In the genomic region with DNA sequence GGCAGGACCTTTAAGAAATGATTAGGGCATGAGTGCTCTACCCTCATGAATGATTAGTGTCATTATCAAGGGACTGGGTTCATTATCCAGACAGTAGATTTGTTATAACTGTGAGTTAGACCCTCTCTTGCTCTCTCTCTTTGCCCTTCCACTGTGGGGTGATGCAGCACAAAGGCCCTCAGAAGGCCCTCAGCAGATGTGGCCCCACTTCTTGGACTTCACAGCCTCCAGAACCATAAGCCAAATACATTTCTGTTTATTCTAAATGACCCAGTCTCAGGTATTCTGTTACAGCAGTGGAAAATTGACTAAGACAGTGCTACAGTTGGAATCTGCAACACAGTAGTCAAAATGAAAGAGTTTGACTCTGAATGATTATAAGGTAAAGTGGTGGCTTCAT, we compare ENCODE assay signal across 37 cellular contexts. TPM values are rescaled to one million over a fixed set of nuclear protein-coding genes. Genes with fewer than 3 reads are reported as not detected.
DNase-seq lines count a peak whose midpoint lies in the region; ATAC-seq, FAIRE-seq and TF ChIP-seq lines count a peak whose summit lies in the region.
"Had no signal": no experiment of that assay in that cellular context is flagged by ENCODE, and none has a peak within 500 bp of the region (broad histone marks: within the 10 kb centered on the region; RNA-seq: fewer than 3 reads in every experiment).

No MANE protein-coding gene starts in this region.

- H3K4me1 ChIP-seq in HepG2 (ENCODE audit: insufficient read depth, low read length) (peaks cover 20% of the 10 kb centered on the region), right lobe of liver (no peaks in the 10 kb centered on the region), HCT116 (ENCODE audit: control insufficient read depth in 1 of 2, insufficient read depth in 2 of 2, low read length in 2 of 2) (no peaks in the 10 kb centered on the region), HEK293 (ENCODE audit: control insufficient read depth, insufficient read depth, low read length) (no peaks in the 10 kb centered on the region), endodermal cell (ENCODE audit: control insufficient read depth, insufficient read depth, low read length) (peaks cover 3% of the 10 kb centered on the region)
- H3K4me1 ChIP-seq: A549, BE2C, BLaER1, Caco-2 had no signal

- H3K9me2 ChIP-seq in HCT116 (ENCODE audit: insufficient read depth): no peaks in the 10 kb centered on the region

- TF ChIP-seq RAD21 in HepG2 (CRISPR knock-in tag; IDR thresholded peaks at IDR 0.05) (no peak), HCT116 (IDR thresholded peaks at IDR 0.05; ENCODE audit: low read depth) (no peak)

- POLR2A ChIA-PET in HepG2 (lab: Yijun Ruan, JAX): no interaction called here
- POLR2A ChIA-PET in HCT116 (lab: Charles Lee): no interaction called here
- POLR2A ChIA-PET in HEK293 (lab: Yijun Ruan, JAX): no interaction called here

- TF ChIP-seq EP300 in HepG2 (IDR thresholded peaks at IDR 0.05; ENCODE audit: low read depth in 2 of 2, low read length in 2 of 2) (no peak), HepG2 (CRISPR knock-in tag; IDR thresholded peaks at IDR 0.05; ENCODE audit: borderline replicate concordance) (no peak)

- H3K9ac ChIP-seq in HepG2 (ENCODE audit: insufficient read depth, low read depth, low read length) (no peak overlapping the region), HCT116 (ENCODE audit: low read length) (no peak overlapping the region), endodermal cell (ENCODE audit: extremely low read depth, low read length, poor library complexity, severe bottlenecking) (no peak overlapping the region)
- H3K9ac ChIP-seq: BLaER1; BLaER1 treated with 17β-estradiol and CSF1 and Interleukin-3, amounts not matched to agents 10 nM and 100 nM had no signal

- H3K36me3 ChIP-seq in HepG2 (replicated peaks in 1 of 2; ENCODE audit: control insufficient read depth in 1 of 2, insufficient read depth in 2 of 2, low read length in 2 of 2): no peaks in the 10 kb centered on the region
- no peaks in the 10 kb centered on the region for H3K36me3 ChIP-seq in right lobe of liver
- no peaks in the 10 kb centered on the region for H3K36me3 ChIP-seq in HCT116 (ENCODE audit: control insufficient read depth in 1 of 2, insufficient read depth in 2 of 2, low read length in 2 of 2)
- no peaks in the 10 kb centered on the region for H3K36me3 ChIP-seq in HEK293 (ENCODE audit: control insufficient read depth in 2 of 2, insufficient read depth in 1 of 2, low read length in 2 of 2)
- no peaks in the 10 kb centered on the region for H3K36me3 ChIP-seq in endodermal cell (ENCODE audit: control insufficient read depth, insufficient read depth, low read length)
- H3K36me3 ChIP-seq: BE2C; BLaER1; BLaER1 treated with 17β-estradiol and CSF1 and Interleukin-3, amounts not matched to agents 10 nM and 100 nM had no signal

- RAD21 ChIA-PET in HCT116 (lab: Charles Lee; ENCODE audit: low non-redundant PET in 1 of 2, low total read pairs in 2 of 2, uncharacterized antibody in 2 of 2, unreplicated experiment in 2 of 2): no interaction called here

- H3K79me2 ChIP-seq in HepG2 (ENCODE audit: insufficient read depth, low read length): no peaks in the 10 kb centered on the region
- no peaks in the 10 kb centered on the region for H3K79me2 ChIP-seq in HCT116 (ENCODE audit: insufficient read depth, low read length)

- H3K27ac Mint-ChIP-seq in endodermal cell (no peak overlapping the region), endothelial cell (ENCODE audit: unreplicated experiment) (no peak overlapping the region)
- H3K27ac Mint-ChIP-seq: B cell; CD14-positive monocyte; CD4-positive, alpha-beta memory T cell; CD4-positive, alpha-beta T cell; CD4-positive, CD25-positive, alpha-beta regulatory T cell; CD8-positive, alpha-beta memory T cell; CD8-positive, alpha-beta T cell had no signal

- H3K9me3 ChIP-seq in HepG2 (ENCODE audit: low read length) (peaks cover 4% of the 10 kb centered on the region; the same call in 1 of the 2 replicates), right lobe of liver (no peaks in the 10 kb centered on the region), HCT116 (ENCODE audit: control insufficient read depth in 1 of 2, insufficient read depth in 1 of 2, low read depth in 1 of 2, low read length in 2 of 2) (no peaks in the 10 kb centered on the region), HEK293 (ENCODE audit: control insufficient read depth, insufficient read depth, low read depth, low read length) (no peaks in the 10 kb centered on the region), endodermal cell (ENCODE audit: control insufficient read depth, low read length) (peaks cover 27% of the 10 kb centered on the region)
- H3K9me3 ChIP-seq: A549; BE2C; BLaER1; BLaER1 treated with 17β-estradiol and CSF1 and Interleukin-3, amounts not matched to agents 10 nM and 100 nM; Caco-2 had no signal

- H3K27me3 ChIP-seq in HepG2 (ENCODE audit: control insufficient read depth in 1 of 2, insufficient read depth in 2 of 2, low read length in 2 of 2) (no peaks in the 10 kb centered on the region), right lobe of liver (no peaks in the 10 kb centered on the region), HCT116 (ENCODE audit: insufficient read depth, low read length) (no peaks in the 10 kb centered on the region), endodermal cell (ENCODE audit: control insufficient read depth, insufficient read depth, low read length, poor library complexity, severe bottlenecking) (no peaks in the 10 kb centered on the region)
- H3K27me3 ChIP-seq: BE2C; BLaER1; BLaER1 treated with 17β-estradiol and CSF1 and Interleukin-3, amounts not matched to agents 10 nM and 100 nM had no signal

- FAIRE-seq in HepG2 (lab: Jason Lieb, UNC): no peak
- FAIRE-seq: A204.1, A549, D721Med had no signal

- CTCF ChIA-PET in HepG2 (lab: Yijun Ruan, JAX; ENCODE audit: low intra/inter-chr PET ratio, low total read pairs) (no interaction called here), HCT116 (lab: Charles Lee) (no interaction called here), HEK293 (lab: Yijun Ruan, JAX) (no interaction called here)

- H3K27me3 Mint-ChIP-seq in endodermal cell (ENCODE audit: insufficient read depth) (peaks cover 6% of the 10 kb centered on the region), endothelial cell (ENCODE audit: unreplicated experiment) (no peaks in the 10 kb centered on the region)

- H3K4me2 ChIP-seq in HepG2 (ENCODE audit: low read depth, low read length) (no peak overlapping the region), HCT116 (ENCODE audit: low read length) (no peak overlapping the region)
- H3K4me2 ChIP-seq: A549; BLaER1; BLaER1 treated with 17β-estradiol and CSF1 and Interleukin-3, amounts not matched to agents 10 nM and 100 nM had no signal

- DNase-seq in HepG2 (ENCODE audit: low spot score) (no peak), right lobe of liver (no peak), HCT116 (ENCODE audit: low read depth, low spot score) (no peak), endodermal cell (no peak), amygdala (lab: John Stamatoyannopoulos, UW) (no peak), endothelial cell (ENCODE audit: low spot score) (no peak)
- DNase-seq: 8988T; ACHN; AML-193; BE2C; C1 segment of cervical spinal cord; Caco-2; Calu3; CD4-positive, alpha-beta memory T cell; CD4-positive, alpha-beta T cell; CD4-positive, CD25-positive, alpha-beta regulatory T cell; CD8-positive, alpha-beta memory T cell; CD8-positive, alpha-beta T cell; COR-L47; DMS 273 treated with DMSO at 0.1 percent for 48 hours; DMS153; DMS53; DMS79; DMS79 treated with DMSO at 0.1 percent for 48 hours; DND-41; EL had no signal

- H3K36me3 Mint-ChIP-seq in endodermal cell (ENCODE audit: low read depth): peaks cover 5% of the 10 kb centered on the region
- no peaks in the 10 kb centered on the region for H3K36me3 Mint-ChIP-seq in endothelial cell (ENCODE audit: low read depth, unreplicated experiment)
- H3K36me3 Mint-ChIP-seq: CD14-positive monocyte; CD4-positive, alpha-beta memory T cell; CD4-positive, CD25-positive, alpha-beta regulatory T cell; CD8-positive, alpha-beta T cell had no signal

- no peak overlapping the region for H3K4me3 ChIP-seq in HepG2 (replicated peaks in 1 of 3; ENCODE audit: insufficient read depth in 1 of 3, low read depth in 2 of 3, low read length in 3 of 3)
- H3K4me3 ChIP-seq in right lobe of liver: no peak overlapping the region
- H3K4me3 ChIP-seq in HCT116 (replicated peaks in 1 of 2; ENCODE audit: low read depth in 1 of 2, low read length in 2 of 2): no peak overlapping the region
- H3K4me3 ChIP-seq in HEK293 (ENCODE audit: low read depth, low read length): no peak overlapping the region
- peak overlapping the region; percentile 50 for H3K4me3 ChIP-seq in endodermal cell (ENCODE audit: low read length)
- H3K4me3 ChIP-seq: A549; BLaER1; BLaER1 treated with 17β-estradiol and CSF1 and Interleukin-3, amounts not matched to agents 10 nM and 100 nM had no signal

- TF ChIP-seq CTCF in HepG2 (CRISPR knock-in tag; IDR thresholded peaks at IDR 0.05): no peak
- no peak for TF ChIP-seq CTCF in right lobe of liver (IDR thresholded peaks at IDR 0.05)
- no peak for TF ChIP-seq CTCF in HCT116 (IDR thresholded peaks at IDR 0.05 in 2 of 3, conservative IDR thresholded peaks at IDR 0.05 in 1 of 3; ENCODE audit: borderline replicate concordance in 1 of 3, insufficient read depth in 1 of 3, low read depth in 2 of 3, low read length in 2 of 3)
- TF ChIP-seq CTCF in HEK293 (tag by site-specific recombination; IDR thresholded peaks at IDR 0.05): no peak
- TF ChIP-seq CTCF in endodermal cell (conservative IDR thresholded peaks at IDR 0.05): no peak
- TF ChIP-seq CTCF in endothelial cell (IDR thresholded peaks at IDR 0.05; ENCODE audit: unreplicated experiment): no peak

- intact Hi-C loops in HepG2 (cut with micrococcal nuclease; ENCODE audit: unreplicated experiment): no loop called here
- intact Hi-C loops in right lobe of liver (cut with DNase I): no loop called here
- intact Hi-C loops in HCT116 (cut with micrococcal nuclease): no loop called here

- H4K20me1 ChIP-seq in HepG2 (ENCODE audit: insufficient read depth, low read length) (no peaks in the 10 kb centered on the region), HCT116 (ENCODE audit: insufficient read depth) (no peaks in the 10 kb centered on the region)
- H4K20me1 ChIP-seq: BLaER1; BLaER1 treated with 17β-estradiol and CSF1 and Interleukin-3, amounts not matched to agents 10 nM and 100 nM had no signal

- no peak for ATAC-seq in HepG2
- no peak for ATAC-seq in right lobe of liver
- no peak for ATAC-seq in HCT116
- ATAC-seq in HG03342 (IDR thresholded peaks at IDR 0.05; ENCODE audit: unreplicated experiment): no peak
- ATAC-seq: A549; CD8-positive, alpha-beta T cell had no signal

- H3K4me1 Mint-ChIP-seq in endodermal cell (peaks cover 42% of the 10 kb centered on the region), endothelial cell (ENCODE audit: unreplicated experiment) (peaks cover 7% of the 10 kb centered on the region)
- H3K4me1 Mint-ChIP-seq: B cell; CD14-positive monocyte; CD4-positive, alpha-beta memory T cell; CD4-positive, CD25-positive, alpha-beta regulatory T cell had no signal

- H3K9me3 Mint-ChIP-seq in endodermal cell: peaks cover 13% of the 10 kb centered on the region
- no peaks in the 10 kb centered on the region for H3K9me3 Mint-ChIP-seq in endothelial cell (ENCODE audit: unreplicated experiment)
- H3K9me3 Mint-ChIP-seq: CD4-positive, alpha-beta T cell; CD8-positive, alpha-beta T cell had no signal

- no peak for TF ChIP-seq POLR2A in HepG2 (IDR thresholded peaks at IDR 0.05; ENCODE audit: insufficient read depth in 1 of 2, low read depth in 2 of 2, low read length in 2 of 2)
- TF ChIP-seq POLR2A in right lobe of liver (IDR thresholded peaks at IDR 0.05): no peak
- TF ChIP-seq POLR2A in HCT116 (IDR thresholded peaks at IDR 0.05; ENCODE audit: borderline replicate concordance, extremely low read depth, insufficient read depth, insufficient read length): no peak

- BruUV-seq in HepG2 (replicated peaks; lab: Mats Ljungman, UMichigan): no TSS peak
- BruUV-seq in HCT116 (replicated peaks; lab: Mats Ljungman, UMichigan): no TSS peak

- H3K4me3 Mint-ChIP-seq in endodermal cell (no peak overlapping the region), endothelial cell (ENCODE audit: unreplicated experiment) (no peak overlapping the region)
- H3K4me3 Mint-ChIP-seq: B cell; CD14-positive monocyte; CD4-positive, alpha-beta memory T cell; CD4-positive, alpha-beta T cell; CD4-positive, CD25-positive, alpha-beta regulatory T cell; CD8-positive, alpha-beta memory T cell; CD8-positive, alpha-beta T cell had no signal

- no peak overlapping the region for H3K27ac ChIP-seq in HepG2 (ENCODE audit: extremely low read length, insufficient read depth, low read length)
- H3K27ac ChIP-seq in right lobe of liver: no peak overlapping the region
- H3K27ac ChIP-seq in HCT116 (ENCODE audit: low read depth, low read length): no peak overlapping the region
- no peak overlapping the region for H3K27ac ChIP-seq in HEK293 (ENCODE audit: extremely low read depth, low read depth, low read length)
- no peak overlapping the region for H3K27ac ChIP-seq in endodermal cell (ENCODE audit: low read depth, low read length)
- H3K27ac ChIP-seq: 22Rv1; A549; BLaER1; BLaER1 treated with 17β-estradiol and CSF1 and Interleukin-3, amounts not matched to agents 10 nM and 100 nM; C4-2B had no signal

- in situ Hi-C loops in HepG2 (cut with HindIII; ENCODE audit: extremely low pct_ligation_motif_present, low pct_unique_long_range_greater_than_20kb): no loop called here

- H2AFZ ChIP-seq in HepG2 (ENCODE audit: low read length) (no peak overlapping the region), HCT116 (ENCODE audit: low read depth, low read length, poor library complexity, severe bottlenecking) (peak overlapping the region; percentile 17)

RNA-seq across cellular contexts. Expression of gene PDLIM5, which starts 17.2 kb away (rescaled TPM):
- total RNA-seq in HepG2 (2016; rRNA removed; fragmentation: Illumina TruSeq; extraction: Trizol) (52.8 and 70.2 TPM in 2 replicates), right lobe of liver (100 to 1,000 TPM in 3 of 6 experiments, 10 to 100 TPM in 3; 71.9 to 135 (median 101) TPM), HCT116 (2021; ENCODE audit: unreplicated experiment) (130 TPM), endodermal cell (100 to 1,000 TPM in 1 of 2 donors, 10 to 100 TPM in 1; 91.0 to 149 TPM), endothelial cell (ENCODE audit: unreplicated experiment) (83.5 TPM)
- 11.2 and 14.5 TPM in 2 replicates for total RNA-seq in HepG2 (2016; cell fraction: cytosol; rRNA removed; fragmentation: Illumina TruSeq; extraction: Trizol; ENCODE audit: low read depth)
- 52.2 and 54.1 TPM in 2 replicates for total RNA-seq in HepG2 (2016; cell fraction: insoluble cytoplasmic fraction; rRNA removed; fragmentation: Illumina TruSeq; extraction: Trizol)
- 17.9 and 18.7 TPM in 2 replicates for total RNA-seq in HepG2 (2016; cell fraction: membrane; rRNA removed; fragmentation: Illumina TruSeq; extraction: Trizol)
- total RNA-seq in HepG2 (2016; cell fraction: nucleus; rRNA removed; fragmentation: Illumina TruSeq; extraction: Trizol): 88.4 and 102 TPM in 2 replicates
- polyA plus RNA-seq in HepG2 (2011; rRNA removed): 107 and 119 TPM in 2 replicates
- polyA plus RNA-seq in HepG2 (2011; cell fraction: cytosol; rRNA removed): 76.4 TPM in 2 replicates
- 70.2 and 73.2 TPM in 2 replicates for polyA plus RNA-seq in HepG2 (2011; cell fraction: nucleus; rRNA removed)
- 49.7 and 51.7 TPM in 2 replicates for polyA plus RNA-seq in HepG2 (2012)
- 3.8 and 5.4 TPM in 2 replicates for polyA plus RNA-seq in HepG2 (2016; cell fraction: cytosol; fragmentation: Illumina TruSeq; extraction: Trizol; ENCODE audit: low read depth)
- polyA plus RNA-seq in HepG2 (2016; cell fraction: insoluble cytoplasmic fraction; fragmentation: Illumina TruSeq; extraction: Trizol; ENCODE audit: low read depth): 43.1 and 47.2 TPM in 2 replicates
- 10.0 and 10.3 TPM in 2 replicates for polyA plus RNA-seq in HepG2 (2016; cell fraction: membrane; fragmentation: Illumina TruSeq; extraction: Trizol; ENCODE audit: low read depth)
- polyA plus RNA-seq in HepG2 (2016; cell fraction: nucleus; fragmentation: Illumina TruSeq; extraction: Trizol; ENCODE audit: insufficient read depth, low read depth): 37.0 and 39.1 TPM in 2 replicates
- polyA minus RNA-seq in HepG2 (2011; rRNA and poly(A)+ RNA removed; ENCODE audit: low replicate concordance): 133 and 288 TPM in 2 replicates
- polyA minus RNA-seq in HepG2 (2011; cell fraction: cytosol; rRNA and poly(A)+ RNA removed): 49.8 and 79.5 TPM in 2 replicates
- polyA minus RNA-seq in HepG2 (2011; cell fraction: nucleus; rRNA and poly(A)+ RNA removed): 358 and 434 TPM in 2 replicates
- polyA plus RNA-seq in HCT116 (2012): 43.9 and 49.0 TPM in 2 replicates
- polyA plus RNA-seq in endodermal cell (2013, experiment 1 of 2): 59.0 TPM
- polyA plus RNA-seq in endodermal cell (2013, experiment 2 of 2): 48.0 TPM

Comparison
In these comparisons a context has a peak if more than half of its experiments do, and no peak if none do; other contexts are left out.
1. Of the 63 proteins assayed by ChIP-seq in both HepG2 and HEK293: peak only in HepG2: none; only in HEK293: SETDB1; in both: none; in neither: 62.